In genomic region chr9:120853198-120853597, GRCh38 we compare ENCODE assay signal across 15 cellular contexts.
"Had no signal": no experiment of that assay in that cellular context is flagged by ENCODE, and none has a peak within 500 bp of the region (broad histone marks: within the 10 kb centered on the region; RNA-seq: fewer than 3 reads in every experiment).

No MANE protein-coding gene starts in this region.

- H3K27ac Mint-ChIP-seq: dendritic cell treated with granulocyte-macrophage colony-stimulating factor and Interleukin-4, amounts not matched to agents 40 ng/mL and 50 ng/mL, for 4 days; progenitor cell of endocrine pancreas had no signal

- H3K9me3 Mint-ChIP-seq: activated T-helper 2 cell treated with anti-CD3 and anti-CD28 coated beads, Interferon-gamma antibody, Interleukin-2, Interleukin-4, amounts not matched to agents 10 μg/mL and 5 μg/mL and 100 μg/mL, durations not matched to agents 14 hours and 24 hours and 36 hours; dendritic cell treated with granulocyte-macrophage colony-stimulating factor and Interleukin-4, amounts not matched to agents 40 ng/mL and 50 ng/mL, for 4 days had no signal

- DNase-seq: activated CD8-positive, alpha-beta memory T cell treated with anti-CD3 and anti-CD28 coated beads for 24 hours; activated naive CD4-positive, alpha-beta T cell treated with Interleukin-2 at 50 U/mL for 16 hours; effector CD8-positive, alpha-beta T cell; esophagus squamous epithelium; heart right ventricle; left ventricle myocardium inferior; mammary epithelial cell; midbrain; stomach; SW 1271; trophoblast cell; WERI-Rb-1 had no signal

- H3K27me3 Mint-ChIP-seq: dendritic cell treated with granulocyte-macrophage colony-stimulating factor and Interleukin-4, amounts not matched to agents 40 ng/mL and 50 ng/mL, for 4 days; progenitor cell of endocrine pancreas had no signal

- H3K9me3 ChIP-seq: esophagus squamous epithelium, heart right ventricle, left ventricle myocardium inferior, stomach had no signal

- H3K4me3 Mint-ChIP-seq: dendritic cell treated with granulocyte-macrophage colony-stimulating factor and Interleukin-4, amounts not matched to agents 40 ng/mL and 50 ng/mL, for 4 days had no signal

- ATAC-seq: heart right ventricle had no signal
